In the genomic region with DNA sequence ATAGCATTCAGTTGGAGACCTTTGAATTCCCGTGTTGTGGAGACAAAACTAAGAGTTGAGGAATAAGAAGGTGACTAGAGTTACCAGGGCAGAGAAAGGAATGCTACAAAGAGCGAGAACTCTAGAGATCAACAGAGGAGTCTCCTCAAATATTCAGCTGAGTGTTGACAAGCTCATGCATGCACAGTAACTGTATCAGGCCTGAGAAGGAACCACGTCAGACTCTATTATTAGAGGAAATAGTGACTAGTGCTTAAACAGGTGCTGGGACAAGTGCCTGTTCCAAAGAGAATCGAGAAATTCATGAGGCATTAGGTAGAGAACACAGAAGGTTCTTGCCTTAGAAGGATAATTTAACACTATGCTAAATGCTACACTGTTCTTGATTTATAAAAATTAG, we compare ENCODE assay signal across 27 cellular contexts.
A peak's percentile ranks its signal among the peaks of the same experiment; 100 is the strongest.
DNase-seq lines count a peak whose midpoint lies in the region; FAIRE-seq and TF ChIP-seq lines count a peak whose summit lies in the region.
"Had no signal": no experiment of that assay in that cellular context is flagged by ENCODE, and none has a peak within 500 bp of the region (broad histone marks: within the 10 kb centered on the region; RNA-seq: fewer than 3 reads in every experiment).

No MANE protein-coding gene starts in this region.

- WGBS in prostate gland = 41% methylated on average over 4 of the region's 4 CpGs

- dilution Hi-C loops in keratinocyte (cut with MboI; ENCODE audit: extremely low pct_ligation_motif_present, low sequenced_read_pairs) = no loop called here

- H3K4me3 ChIP-seq in keratinocyte (ENCODE audit: control insufficient read depth in 2 of 3, extremely low read depth in 1 of 3, insufficient read depth in 2 of 3, low read depth in 1 of 3, low read length in 3 of 3) (no peak overlapping the region), prostate gland (no peak overlapping the region)
- H3K4me3 ChIP-seq: colonic mucosa, esophagus muscularis mucosa, gastroesophageal sphincter had no signal

- intact Hi-C loops in prostate gland (cut with DNase I) = no loop called here

- no peaks in the 10 kb centered on the region for H3K27me3 ChIP-seq in keratinocyte (ENCODE audit: control insufficient read depth, extremely low read depth, insufficient read depth, low read length)
- H3K27me3 ChIP-seq in prostate gland (replicated peaks; ENCODE audit: insufficient read depth) = no peaks in the 10 kb centered on the region
- H3K27me3 ChIP-seq: colonic mucosa, esophagus muscularis mucosa, gastroesophageal sphincter, neutrophil had no signal

- H3K9me1 ChIP-seq in keratinocyte (ENCODE audit: control insufficient read depth, extremely low read depth, insufficient read depth, low read length) = no peaks in the 10 kb centered on the region

- FAIRE-seq in keratinocyte (lab: Jason Lieb, UNC) = peak; percentile 89
- FAIRE-seq: islet of Langerhans, small intestine, urothelium cell line had no signal

- no peaks in the 10 kb centered on the region for H3K36me3 ChIP-seq in keratinocyte (ENCODE audit: control insufficient read depth in 2 of 2, extremely low read depth in 1 of 2, insufficient read depth in 2 of 2, low read length in 2 of 2)
- H3K36me3 ChIP-seq in prostate gland = no peaks in the 10 kb centered on the region
- H3K36me3 ChIP-seq: colonic mucosa, esophagus muscularis mucosa, gastroesophageal sphincter, neutrophil had no signal

- no peaks in the 10 kb centered on the region for H3K79me2 ChIP-seq in keratinocyte (ENCODE audit: control insufficient read depth, insufficient read depth, low read length)

- TF ChIP-seq POLR2A in prostate gland (IDR thresholded peaks at IDR 0.05) = no peak

- peak overlapping the region; percentile 3 for H3K4me2 ChIP-seq in keratinocyte (ENCODE audit: control insufficient read depth, extremely low read depth, insufficient read depth, low read depth, low read length)

- H4K20me1 ChIP-seq in keratinocyte (ENCODE audit: control insufficient read depth, extremely low read depth, insufficient read depth, low read length) = no peaks in the 10 kb centered on the region

- no peak for TF ChIP-seq CTCF in keratinocyte (optimal IDR thresholded peaks at IDR 0.05 in 1 of 3, IDR thresholded peaks at IDR 0.05 in 1 of 3, conservative IDR thresholded peaks at IDR 0.05 in 1 of 3; ENCODE audit: extremely low read depth in 1 of 3, insufficient read depth in 2 of 3, low read length in 3 of 3)
- no peak for TF ChIP-seq CTCF in prostate gland (IDR thresholded peaks at IDR 0.05)

- no peaks in the 10 kb centered on the region for H3K4me1 ChIP-seq in keratinocyte (ENCODE audit: control insufficient read depth, extremely low read depth, insufficient read depth, low read length)
- no peaks in the 10 kb centered on the region for H3K4me1 ChIP-seq in prostate gland (replicated peaks)
- H3K4me1 ChIP-seq: colonic mucosa, gastroesophageal sphincter had no signal

- H2AFZ ChIP-seq in keratinocyte (ENCODE audit: control insufficient read depth, low read length) = no peak overlapping the region

- no peak overlapping the region for H3K9ac ChIP-seq in keratinocyte (ENCODE audit: control insufficient read depth, extremely low read depth, insufficient read depth, low read length)

- H3K9me3 ChIP-seq in keratinocyte (ENCODE audit: control insufficient read depth, low read depth, low read length) (no peaks in the 10 kb centered on the region), prostate gland (no peaks in the 10 kb centered on the region)
- H3K9me3 ChIP-seq: colonic mucosa, gastroesophageal sphincter, neutrophil had no signal

- DNase-seq in DMS53 treated with DMSO at 0.1 percent for 48 hours (lab: John Stamatoyannopoulos, UW; ENCODE audit: unreplicated experiment) = peak; percentile 95
- DNase-seq in NAMALWA (ENCODE audit: low spot score) = peak; percentile 4
- DNase-seq in SHP77 treated with DMSO at 0.1 percent for 48 hours (lab: John Stamatoyannopoulos, UW) = peak; percentile 91
- DNase-seq in keratinocyte (ENCODE audit: low read depth, low spot score) = no peak
- DNase-seq in prostate gland (ENCODE audit: low spot score) = no peak
- no peak for DNase-seq in NCI-H2107 (lab: John Stamatoyannopoulos, UW)
- DNase-seq in kidney tubule cell (ENCODE audit: low spot score) = no peak
- DNase-seq in NCI-H82 (lab: John Stamatoyannopoulos, UW) = no peak
- DNase-seq: ACHN; activated CD4-positive, alpha-beta T cell treated with anti-CD3 and anti-CD28 coated beads for 48 hours; activated naive CD4-positive, alpha-beta T cell treated with anti-CD3 and anti-CD28 coated beads for 36 hours; activated T-cell treated with anti-CD3 and anti-CD28 coated beads, Interleukin-2, amount 50 U/mL, for 48 hours; colonic mucosa; DND-41; effector memory CD8-positive, alpha-beta T cell; H7; Kasumi-1; NCI-H1048; NCI-H524; small intestine; stimulated activated CD4-positive, alpha-beta T cell treated with anti-CD3 and anti-CD28 coated beads, Interleukin-2, amount 100 ng/mL, for 24 hours; substantia nigra had no signal

- H3K27ac ChIP-seq in keratinocyte (ENCODE audit: control insufficient read depth, insufficient read depth, low read length) (no peak overlapping the region), prostate gland (no peak overlapping the region)
- H3K27ac ChIP-seq: colonic mucosa, esophagus muscularis mucosa, gastroesophageal sphincter, neutrophil had no signal

Comparison
In these comparisons a context has a peak if more than half of its experiments do, and no peak if none do; other contexts are left out.
1. DNase-seq: peak in DMS53 treated with DMSO at 0.1 percent for 48 hours (single experiment), NAMALWA (single experiment) and SHP77 treated with DMSO at 0.1 percent for 48 hours (single experiment); none in keratinocyte (single experiment), prostate gland (single experiment), NCI-H2107 (single experiment), kidney tubule cell (single experiment) and NCI-H82 (single experiment).